1 cellular context compared by ENCODE assay signal in genomic region chr11:107018902-107019493, GRCh38.
TF ChIP-seq lines count a peak whose summit lies in the region.

No MANE protein-coding gene starts in this region.

TF ChIP-seq in SK-N-SH, 30 proteins besides CTCF, POLR2A, EP300 and RAD21 (continued from another document):
- TF ChIP-seq ZBTB33 (IDR thresholded peaks at IDR 0.05; ENCODE audit: borderline replicate concordance, low read depth): no peak
